ENCODE assay signal across 1 cellular context in genomic region chr1:23634840-23635642, GRCh38.
A peak's percentile ranks its signal among the peaks of the same experiment; 100 is the strongest.
TF ChIP-seq lines count a peak whose summit lies in the region.

No MANE protein-coding gene starts in this region.

TF ChIP-seq in HepG2, 621 proteins besides CTCF, POLR2A, EP300 and RAD21 (continued from another document and continues in another):
- TF ChIP-seq ZNF687 (CRISPR knock-in tag; IDR thresholded peaks at IDR 0.05): peak; percentile 34
- peak in 1 of 2 experiments; percentile 45; a peak in 2 of 4 replicates for TF ChIP-seq HMGXB4 (CRISPR knock-in tag; IDR thresholded peaks at IDR 0.05; ENCODE audit: borderline replicate concordance in 1 of 2, low read depth in 1 of 2)
- TF ChIP-seq ZFX (CRISPR knock-in tag; IDR thresholded peaks at IDR 0.05; ENCODE audit: low read depth): peak; percentile 46; the same call in 1 of the 2 replicates
- TF ChIP-seq SMYD3 (CRISPR knock-in tag; IDR thresholded peaks at IDR 0.05): no peak
- TF ChIP-seq ZNF280D (CRISPR knock-in tag; IDR thresholded peaks at IDR 0.05): 0 out of 2 replicates have a peak, but pooled peaks have one; percentile 43
- TF ChIP-seq ZMYM3 (CRISPR knock-in tag; IDR thresholded peaks at IDR 0.05): peak; percentile 31; the same call in 1 of the 2 replicates
- 0 out of 2 replicates have a peak, but pooled peaks have one; percentile 23 for TF ChIP-seq FOXC1 (CRISPR knock-in tag; IDR thresholded peaks at IDR 0.05; ENCODE audit: borderline replicate concordance)
- no peak for TF ChIP-seq ZNF230 (CRISPR knock-in tag; IDR thresholded peaks at IDR 0.05)
- peak; percentile 53; the same call in 1 of the 2 replicates for TF ChIP-seq SMC3 (IDR thresholded peaks at IDR 0.05; ENCODE audit: low read length)
- no peak for TF ChIP-seq ZNF446 (CRISPR knock-in tag; IDR thresholded peaks at IDR 0.05)
- TF ChIP-seq MLLT10 (CRISPR knock-in tag; IDR thresholded peaks at IDR 0.05): no peak
- no peak for TF ChIP-seq ARHGAP35 (CRISPR knock-in tag; IDR thresholded peaks at IDR 0.05; ENCODE audit: borderline replicate concordance)
- no peak for TF ChIP-seq ZNF574 (CRISPR knock-in tag; IDR thresholded peaks at IDR 0.05)
- no peak for TF ChIP-seq ZKSCAN5 (CRISPR knock-in tag; IDR thresholded peaks at IDR 0.05)
- no peak for TF ChIP-seq LCORL (IDR thresholded peaks at IDR 0.05)
- TF ChIP-seq LCORL (CRISPR knock-in tag; IDR thresholded peaks at IDR 0.05): peak; percentile 52; the same call in 1 of the 2 replicates
- no peak for TF ChIP-seq TEF (CRISPR knock-in tag; IDR thresholded peaks at IDR 0.05)
- no peak for TF ChIP-seq RBAK (CRISPR knock-in tag; IDR thresholded peaks at IDR 0.05)
- peak; percentile 47; the same call in 1 of the 2 replicates for TF ChIP-seq TFAP4 (IDR thresholded peaks at IDR 0.05; ENCODE audit: borderline replicate concordance, low read depth)
- TF ChIP-seq ZNF317 (CRISPR knock-in tag; IDR thresholded peaks at IDR 0.05): no peak
- TF ChIP-seq ZBTB7B (CRISPR knock-in tag; IDR thresholded peaks at IDR 0.05): no peak
- 0 out of 2 replicates have a peak, but pooled peaks have one; percentile 48 for TF ChIP-seq GATAD2A (CRISPR knock-in tag; IDR thresholded peaks at IDR 0.05)
- 0 out of 2 replicates have a peak, but pooled peaks have one; percentile 36 for TF ChIP-seq ERF (CRISPR knock-in tag; IDR thresholded peaks at IDR 0.05)
- 0 out of 2 replicates have a peak, but pooled peaks have one; percentile 11 for TF ChIP-seq ZNF512B (CRISPR knock-in tag; IDR thresholded peaks at IDR 0.05; ENCODE audit: borderline replicate concordance)
- TF ChIP-seq FOXO4 (CRISPR knock-in tag; conservative IDR thresholded peaks at IDR 0.05): 0 out of 2 replicates have a peak, but pooled peaks have one; percentile 47
- no peak for TF ChIP-seq ZHX1 (CRISPR knock-in tag; IDR thresholded peaks at IDR 0.05; ENCODE audit: low read depth)
- TF ChIP-seq NFIB (CRISPR knock-in tag; IDR thresholded peaks at IDR 0.05; ENCODE audit: borderline replicate concordance): no peak
- no peak for TF ChIP-seq ATF4 (CRISPR knock-in tag; IDR thresholded peaks at IDR 0.05)
- TF ChIP-seq GMEB2 (CRISPR knock-in tag; IDR thresholded peaks at IDR 0.05; ENCODE audit: low read depth): no peak
- no peak for TF ChIP-seq ONECUT2 (CRISPR knock-in tag; IDR thresholded peaks at IDR 0.05)
